ENCODE assay signal across 7 cellular contexts in the genomic region with DNA sequence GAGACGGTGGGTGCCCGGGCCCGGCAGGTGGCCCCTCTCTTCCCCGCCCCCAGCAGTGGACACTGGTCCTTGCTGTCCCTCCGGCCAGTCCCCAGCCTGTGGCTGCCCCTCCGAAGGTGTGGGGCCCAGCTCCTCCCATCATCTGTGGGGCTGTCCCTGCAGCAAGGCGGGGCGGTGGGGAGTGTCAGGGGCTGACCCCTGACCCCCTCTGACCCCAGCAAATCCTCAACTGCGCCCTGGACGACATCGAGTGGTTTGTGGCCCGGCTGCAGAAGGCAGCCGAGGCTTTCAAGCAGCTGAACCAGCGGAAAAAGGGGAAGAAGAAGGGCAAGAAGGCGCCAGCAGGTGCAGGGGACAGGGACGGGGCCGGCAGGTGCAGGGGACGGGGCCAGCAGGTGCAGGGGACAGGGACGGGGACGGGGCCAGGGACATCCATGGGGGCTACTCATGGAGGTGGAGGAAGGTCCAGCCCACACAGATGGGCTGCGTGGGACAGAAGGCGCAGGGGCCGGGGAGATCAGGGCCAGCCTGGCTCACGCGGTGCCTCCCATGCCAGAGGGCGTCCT. TPM values are rescaled to one million over a fixed set of nuclear protein-coding genes. Genes with fewer than 3 reads are reported as not detected.
DNase-seq lines count a peak whose midpoint lies in the region; ATAC-seq, FAIRE-seq and TF ChIP-seq lines count a peak whose summit lies in the region.
"Had no signal": no experiment of that assay in that cellular context is flagged by ENCODE, and none has a peak within 500 bp of the region (broad histone marks: within the 10 kb centered on the region; RNA-seq: fewer than 3 reads in every experiment).

No MANE protein-coding gene starts in this region.

- H3K4me1 ChIP-seq in GM12878 (ENCODE audit: control insufficient read depth, insufficient read depth, low read length) (peaks cover 13% of the 10 kb centered on the region), upper lobe of right lung (peaks cover 9% of the 10 kb centered on the region)

- RAD21 ChIA-PET in GM12878 (lab: Charles Lee; ENCODE audit: unreplicated experiment): interaction anchor here (0.7 to 6.3 kb wide), 8 partner anchors 15 to 281 kb away, joined by 3 to 112 read pairs (median 6); partner anchors contain the start of genes DEAF1, EPS8L2 and TMEM80

- POLR2A ChIA-PET in GM12878 (lab: Charles Lee): interaction anchor here (0.6 to 8.2 kb wide), 8 partner anchors 14 to 193 kb away, joined by 3 to 72 read pairs (median 4); partner anchors contain the start of genes DEAF1, TALDO1 and TMEM80

- H3K36me3 ChIP-seq in GM12878 (ENCODE audit: control insufficient read depth in 2 of 2, insufficient read depth in 2 of 2, low read length in 1 of 2) (no peaks in the 10 kb centered on the region), upper lobe of right lung (no peaks in the 10 kb centered on the region)

- no peaks in the 10 kb centered on the region for H3K9me3 Mint-ChIP-seq in activated naive CD8-positive, alpha-beta T cell (ENCODE audit: low read depth)
- H3K9me3 Mint-ChIP-seq in activated naive CD8-positive, alpha-beta T cell treated with anti-CD3 and anti-CD28 coated beads for 36 hours: no peaks in the 10 kb centered on the region

- TF ChIP-seq RAD21 in GM12878 (IDR thresholded peaks at IDR 0.05; ENCODE audit: insufficient read depth, low read depth, low read length): no peak

- no peak overlapping the region for H3K9ac ChIP-seq in GM12878 (ENCODE audit: control insufficient read depth, insufficient read depth, low read length)

- ATAC-seq in GM12878 (peak; percentile 2; the same call in 2 of the 3 replicates), upper lobe of right lung (peak; percentile 3)

- H3K4me3 Mint-ChIP-seq in activated naive CD8-positive, alpha-beta T cell: peak overlapping the region; percentile 57
- no peak overlapping the region for H3K4me3 Mint-ChIP-seq in activated naive CD8-positive, alpha-beta T cell treated with anti-CD3 and anti-CD28 coated beads for 36 hours

- no TSS peak for BruUV-seq in GM12878 (replicated peaks; lab: Mats Ljungman, UMichigan)

- H3K4me3 ChIP-seq in GM12878 (peak overlapping the region; percentile 57; the same call in 1 of the 2 replicates), upper lobe of right lung (no peak overlapping the region)

- H3K4me2 ChIP-seq in GM12878 (ENCODE audit: control insufficient read depth, insufficient read depth): peak overlapping the region; percentile 84

- TF ChIP-seq CTCF in GM12878 (IDR thresholded peaks at IDR 0.05 in 2 of 3, conservative IDR thresholded peaks at IDR 0.05 in 1 of 3; ENCODE audit: control insufficient read depth in 2 of 3, extremely low read depth in 1 of 3, insufficient read depth in 1 of 3, low read depth in 3 of 3, low read length in 3 of 3) (no peak), upper lobe of right lung (IDR thresholded peaks at IDR 0.05) (no peak)

- no peaks in the 10 kb centered on the region for H4K20me1 ChIP-seq in GM12878 (ENCODE audit: control insufficient read depth, insufficient read depth)

- peaks cover 11% of the 10 kb centered on the region for H3K4me1 Mint-ChIP-seq in activated naive CD8-positive, alpha-beta T cell (ENCODE audit: low read depth)
- H3K4me1 Mint-ChIP-seq in activated naive CD8-positive, alpha-beta T cell treated with anti-CD3 and anti-CD28 coated beads for 36 hours: peaks cover 13% of the 10 kb centered on the region

- TF ChIP-seq EP300 in GM12878 (IDR thresholded peaks at IDR 0.05; ENCODE audit: borderline replicate concordance in 1 of 2, control insufficient read depth in 1 of 2, low read depth in 2 of 2, low read length in 2 of 2): no peak

- H3K36me3 Mint-ChIP-seq in activated naive CD8-positive, alpha-beta T cell: no peaks in the 10 kb centered on the region
- H3K36me3 Mint-ChIP-seq in activated naive CD8-positive, alpha-beta T cell treated with anti-CD3 and anti-CD28 coated beads for 36 hours: no peaks in the 10 kb centered on the region

- TF ChIP-seq POLR2A in GM12878 (IDR thresholded peaks at IDR 0.05; ENCODE audit: low read depth, low read length): no peak

- no peak for FAIRE-seq in GM12878 (lab: Jason Lieb, UNC)

- in situ Hi-C loops in GM12878 (cut with MboI): loop anchor here (10.0 kb wide), 1 partner anchor 57 kb away; no protein-coding TSS in a partner anchor

- SMC1A ChIA-PET in GM12878 (lab: Charles Lee; ENCODE audit: uncharacterized antibody, unreplicated experiment): interaction anchor here (0.8 to 2.7 kb wide), 7 partner anchors 22 to 61 kb away, joined by 3 to 30 read pairs (median 3); partner anchors contain the start of gene TMEM80

- DNase-seq in activated naive CD8-positive, alpha-beta T cell treated with anti-CD3 and anti-CD28 coated beads for 36 hours: no peak
- DNase-seq in GM12878 (ENCODE audit: low read depth, low spot score): no peak
- no peak for DNase-seq in upper lobe of right lung
- no peak for DNase-seq in activated effector memory CD4-positive, alpha-beta T cell treated with Interleukin-2 at 50 U/mL for 16 hours
- no peak for DNase-seq in stimulated activated CD4-positive, alpha-beta T cell treated with anti-CD3 and anti-CD28 coated beads, Interleukin-4, amount 100 ng/mL, for 4 hours
- DNase-seq: midbrain had no signal

- intact Hi-C loops in GM12878 (cut with micrococcal nuclease; ENCODE audit: unreplicated experiment): loop anchor here (2.0 to 5.0 kb wide), 2 partner anchors 25 to 104 kb away; partner anchors contain the start of gene IRF7
- intact Hi-C loops in upper lobe of right lung (cut with DNase I): loop anchor here (5.0 to 10.0 kb wide), 2 partner anchors 59 to 167 kb away; no protein-coding TSS in a partner anchor

- CTCF ChIA-PET in GM12878 (lab: Yijun Ruan, JAX): interaction anchor here (0.7 to 8.6 kb wide), 7 partner anchors 26 to 203 kb away, joined by 4 to 127 read pairs (median 17); partner anchors contain the start of genes DEAF1, LMNTD2 and TMEM80

- no peaks in the 10 kb centered on the region for H3K79me2 ChIP-seq in GM12878 (ENCODE audit: control insufficient read depth, insufficient read depth, low read length)

- H3K27me3 Mint-ChIP-seq in activated naive CD8-positive, alpha-beta T cell: peaks cover 7% of the 10 kb centered on the region
- peaks cover 29% of the 10 kb centered on the region for H3K27me3 Mint-ChIP-seq in activated naive CD8-positive, alpha-beta T cell treated with anti-CD3 and anti-CD28 coated beads for 36 hours

- H3K27me3 ChIP-seq in GM12878 (replicated peaks in 1 of 2; ENCODE audit: control insufficient read depth in 2 of 2, insufficient read depth in 2 of 2, low read length in 1 of 2): 0 out of 4 replicates have a peak, but pooled peaks cover 0 to 3% of the 10 kb centered on the region in 2 experiments
- H3K27me3 ChIP-seq in upper lobe of right lung: peaks cover 34% of the 10 kb centered on the region

- no peak overlapping the region for H2AFZ ChIP-seq in GM12878 (ENCODE audit: control insufficient read depth, low read depth, low read length)

- H3K27ac Mint-ChIP-seq in activated naive CD8-positive, alpha-beta T cell: no peak overlapping the region
- H3K27ac Mint-ChIP-seq in activated naive CD8-positive, alpha-beta T cell treated with anti-CD3 and anti-CD28 coated beads for 36 hours: no peak overlapping the region

- no peaks in the 10 kb centered on the region for H3K9me3 ChIP-seq in GM12878 (replicated peaks; ENCODE audit: control insufficient read depth, insufficient read depth, low read length)
- H3K9me3 ChIP-seq in upper lobe of right lung: no peaks in the 10 kb centered on the region

- H3K27ac ChIP-seq in GM12878 (ENCODE audit: control insufficient read depth, insufficient read depth) (no peak overlapping the region), upper lobe of right lung (no peak overlapping the region)

- 5% methylated on average over 17 of the region's 26 CpGs for WGBS in GM12878 (ENCODE audit: insufficient coverage, insufficient replicate concordance, low lambda C conversion rate, missing lambda C conversion rate)

RNA-seq across cellular contexts. Expression of gene EPS8L2, which starts 15.4 kb away (rescaled TPM):
- total RNA-seq in activated naive CD8-positive, alpha-beta T cell treated with anti-CD3 and anti-CD28 coated beads for 36 hours: 10 to 100 TPM; 13.3 to 15.9 TPM
- total RNA-seq in GM12878 (2013; cell fraction: nucleolus; rRNA removed): 4.4 and 8.1 TPM in 2 replicates
- total RNA-seq in GM12878 (2014; rRNA removed): 11.5 and 12.5 TPM in 2 replicates
- 3.1 and 5.1 TPM in 2 replicates for total RNA-seq in GM12878 (2014; rRNA removed; fragmentation: Illumina TruSeq; extraction: Trizol)
- total RNA-seq in GM12878 (2021): 10.8 and 13.4 TPM in 2 replicates
- polyA plus RNA-seq in GM12878 (2011; ENCODE audit: low read depth): 4.7 TPM
- 4.4 and 7.7 TPM in 2 replicates for polyA plus RNA-seq in GM12878 (2011; rRNA removed)
- polyA plus RNA-seq in GM12878 (2011; cell fraction: cytosol; rRNA removed): 7.5 and 14.4 TPM in 2 replicates
- 44.2 and 44.3 TPM in 2 replicates for polyA plus RNA-seq in GM12878 (2011; cell fraction: nucleus; rRNA removed)
- 22.8 and 23.5 TPM in 2 replicates for polyA plus RNA-seq in GM12878 (2012)
- 2.9 and 4.0 TPM in 2 replicates for polyA plus RNA-seq in GM12878 (2014; fragmentation: Illumina TruSeq; extraction: Trizol)
- 1 to 10 TPM in 1 of 2 experiments, under 1 TPM in 1; 0.76 to 2.9 TPM for polyA plus RNA-seq in GM12878 (2014; fragmentation: Nextera tagmentation; extraction: Ambion mirVana)
- 11.8 and 15.3 TPM in 2 replicates for polyA plus RNA-seq in GM12878 (2014; rRNA removed)
- polyA plus RNA-seq in GM12878 (2016; fragmentation: Nextera tagmentation; extraction: Ambion mirVana): 10 to 100 TPM; 13.9 to 20.0 TPM
- 3.7 and 4.7 TPM in 2 replicates for polyA minus RNA-seq in GM12878 (2011; rRNA and poly(A)+ RNA removed)
- polyA minus RNA-seq in GM12878 (2011; cell fraction: cytosol; rRNA and poly(A)+ RNA removed): 4.4 and 4.8 TPM in 2 replicates
- polyA minus RNA-seq in GM12878 (2011; cell fraction: nucleus; rRNA and poly(A)+ RNA removed): 5.4 and 5.7 TPM in 2 replicates
- total RNA-seq in upper lobe of right lung: 155 TPM

RNA-seq across cellular contexts. Expression of gene TMEM80, which starts 25.8 kb away (rescaled TPM):
- 1 to 10 TPM; 7.6 to 9.2 TPM for total RNA-seq in activated naive CD8-positive, alpha-beta T cell treated with anti-CD3 and anti-CD28 coated beads for 36 hours
- total RNA-seq in GM12878 (2013; cell fraction: nucleolus; rRNA removed): 27.5 and 32.1 TPM in 2 replicates
- 21.9 and 22.1 TPM in 2 replicates for total RNA-seq in GM12878 (2014; rRNA removed)
- 11.6 and 11.9 TPM in 2 replicates for total RNA-seq in GM12878 (2014; rRNA removed; fragmentation: Illumina TruSeq; extraction: Trizol)
- total RNA-seq in GM12878 (2021): 16.5 and 19.5 TPM in 2 replicates
- polyA plus RNA-seq in GM12878 (2011; ENCODE audit: low read depth): 7.6 TPM
- polyA plus RNA-seq in GM12878 (2011; rRNA removed): 30.7 and 36.6 TPM in 2 replicates
- polyA plus RNA-seq in GM12878 (2011; cell fraction: cytosol; rRNA removed): 28.5 and 37.1 TPM in 2 replicates
- 45.3 and 46.0 TPM in 2 replicates for polyA plus RNA-seq in GM12878 (2011; cell fraction: nucleus; rRNA removed)
- polyA plus RNA-seq in GM12878 (2012): 18.6 and 20.7 TPM in 2 replicates
- 8.0 and 14.9 TPM in 2 replicates for polyA plus RNA-seq in GM12878 (2014; fragmentation: Illumina TruSeq; extraction: Trizol)
- 1 to 10 TPM; 6.7 to 8.8 TPM for polyA plus RNA-seq in GM12878 (2014; fragmentation: Nextera tagmentation; extraction: Ambion mirVana)
- polyA plus RNA-seq in GM12878 (2014; rRNA removed): 28.3 and 29.8 TPM in 2 replicates
- polyA plus RNA-seq in GM12878 (2016; fragmentation: Nextera tagmentation; extraction: Ambion mirVana): 10 to 100 TPM; 28.4 to 30.9 TPM
- polyA minus RNA-seq in GM12878 (2011; rRNA and poly(A)+ RNA removed): 6.9 and 10.7 TPM in 2 replicates
- polyA minus RNA-seq in GM12878 (2011; cell fraction: cytosol; rRNA and poly(A)+ RNA removed): 3.2 and 4.0 TPM in 2 replicates
- polyA minus RNA-seq in GM12878 (2011; cell fraction: nucleus; rRNA and poly(A)+ RNA removed): 6.6 and 13.6 TPM in 2 replicates
- total RNA-seq in upper lobe of right lung: 33.2 TPM

RNA-seq across cellular contexts. Expression of gene TALDO1, which starts 25.8 kb away (rescaled TPM):
- total RNA-seq in activated naive CD8-positive, alpha-beta T cell treated with anti-CD3 and anti-CD28 coated beads for 36 hours: 100 to 1,000 TPM; 231 to 243 TPM
- 34.6 and 35.6 TPM in 2 replicates for total RNA-seq in GM12878 (2013; cell fraction: nucleolus; rRNA removed)
- 168 and 176 TPM in 2 replicates for total RNA-seq in GM12878 (2014; rRNA removed)
- total RNA-seq in GM12878 (2014; rRNA removed; fragmentation: Illumina TruSeq; extraction: Trizol): 139 and 148 TPM in 2 replicates
- total RNA-seq in GM12878 (2021): 226 and 227 TPM in 2 replicates
- polyA plus RNA-seq in GM12878 (2011; ENCODE audit: low read depth): 120 TPM
- polyA plus RNA-seq in GM12878 (2011; rRNA removed): 88.2 and 152 TPM in 2 replicates
- 193 and 210 TPM in 2 replicates for polyA plus RNA-seq in GM12878 (2011; cell fraction: cytosol; rRNA removed)
- 130 and 164 TPM in 2 replicates for polyA plus RNA-seq in GM12878 (2011; cell fraction: nucleus; rRNA removed)
- 116 and 122 TPM in 2 replicates for polyA plus RNA-seq in GM12878 (2012)
- polyA plus RNA-seq in GM12878 (2014; fragmentation: Illumina TruSeq; extraction: Trizol): 70.6 and 146 TPM in 2 replicates
- 100 to 1,000 TPM; 121 to 189 TPM for polyA plus RNA-seq in GM12878 (2014; fragmentation: Nextera tagmentation; extraction: Ambion mirVana)
- 227 and 242 TPM in 2 replicates for polyA plus RNA-seq in GM12878 (2014; rRNA removed)
- polyA plus RNA-seq in GM12878 (2016; fragmentation: Nextera tagmentation; extraction: Ambion mirVana): 100 to 1,000 TPM; 293 to 302 TPM
- 51.3 and 80.4 TPM in 2 replicates for polyA minus RNA-seq in GM12878 (2011; rRNA and poly(A)+ RNA removed)
- polyA minus RNA-seq in GM12878 (2011; cell fraction: cytosol; rRNA and poly(A)+ RNA removed): 49.3 and 52.0 TPM in 2 replicates
- polyA minus RNA-seq in GM12878 (2011; cell fraction: nucleus; rRNA and poly(A)+ RNA removed): 13.9 and 22.8 TPM in 2 replicates
- total RNA-seq in upper lobe of right lung: 196 TPM

RNA-seq across cellular contexts. Expression of gene DEAF1, which starts 26.4 kb away (rescaled TPM):
- total RNA-seq in activated naive CD8-positive, alpha-beta T cell treated with anti-CD3 and anti-CD28 coated beads for 36 hours: 10 to 100 TPM; 46.1 to 49.7 TPM
- total RNA-seq in GM12878 (2013; cell fraction: nucleolus; rRNA removed): 64.8 and 65.6 TPM in 2 replicates
- total RNA-seq in GM12878 (2014; rRNA removed) (47.6 and 48.6 TPM in 2 replicates), GM12878 (2014; rRNA removed; fragmentation: Illumina TruSeq; extraction: Trizol) (21.2 and 23.0 TPM in 2 replicates), GM12878 (2021) (51.3 and 57.1 TPM in 2 replicates), upper lobe of right lung (27.1 TPM)
- 7.2 TPM for polyA plus RNA-seq in GM12878 (2011; ENCODE audit: low read depth)
- polyA plus RNA-seq in GM12878 (2011; rRNA removed) (10.2 and 21.6 TPM in 2 replicates), GM12878 (2014; fragmentation: Illumina TruSeq; extraction: Trizol) (4.4 and 17.1 TPM in 2 replicates), GM12878 (2014; fragmentation: Nextera tagmentation; extraction: Ambion mirVana) (1 to 10 TPM in 1 of 2 experiments, under 1 TPM in 1; 0.68 to 5.5 TPM), GM12878 (2014; rRNA removed) (43.7 and 51.5 TPM in 2 replicates), GM12878 (2016; fragmentation: Nextera tagmentation; extraction: Ambion mirVana) (10 to 100 TPM; 28.8 to 41.0 TPM)
- polyA plus RNA-seq in GM12878 (2011; cell fraction: cytosol; rRNA removed): 37.2 and 47.3 TPM in 2 replicates
- 31.1 and 35.9 TPM in 2 replicates for polyA plus RNA-seq in GM12878 (2011; cell fraction: nucleus; rRNA removed)
- 23.4 and 29.5 TPM in 2 replicates for polyA plus RNA-seq in GM12878 (2012)
- 18.2 and 35.1 TPM in 2 replicates for polyA minus RNA-seq in GM12878 (2011; rRNA and poly(A)+ RNA removed)
- 21.3 and 22.6 TPM in 2 replicates for polyA minus RNA-seq in GM12878 (2011; cell fraction: cytosol; rRNA and poly(A)+ RNA removed)
- polyA minus RNA-seq in GM12878 (2011; cell fraction: nucleus; rRNA and poly(A)+ RNA removed): 10.5 and 23.0 TPM in 2 replicates

RNA-seq across cellular contexts. Expression of gene GATD1, which starts 55.9 kb away (rescaled TPM):
- total RNA-seq in activated naive CD8-positive, alpha-beta T cell treated with anti-CD3 and anti-CD28 coated beads for 36 hours: 10 to 100 TPM; 47.7 to 51.9 TPM
- total RNA-seq in GM12878 (2013; cell fraction: nucleolus; rRNA removed): 169 and 199 TPM in 2 replicates
- total RNA-seq in GM12878 (2014; rRNA removed): 19.0 and 28.2 TPM in 2 replicates
- 16.3 and 20.3 TPM in 2 replicates for total RNA-seq in GM12878 (2014; rRNA removed; fragmentation: Illumina TruSeq; extraction: Trizol)
- 59.7 and 62.3 TPM in 2 replicates for total RNA-seq in GM12878 (2021)
- polyA plus RNA-seq in GM12878 (2011; ENCODE audit: low read depth): 29.1 TPM
- polyA plus RNA-seq in GM12878 (2011; rRNA removed): 11.8 and 17.0 TPM in 2 replicates
- polyA plus RNA-seq in GM12878 (2011; cell fraction: cytosol; rRNA removed): 30.5 and 60.2 TPM in 2 replicates
- polyA plus RNA-seq in GM12878 (2011; cell fraction: nucleus; rRNA removed): 246 and 392 TPM in 2 replicates
- polyA plus RNA-seq in GM12878 (2012): 21.7 and 24.5 TPM in 2 replicates
- 4.3 and 18.5 TPM in 2 replicates for polyA plus RNA-seq in GM12878 (2014; fragmentation: Illumina TruSeq; extraction: Trizol)
- 1 to 10 TPM; 1.2 to 3.3 TPM for polyA plus RNA-seq in GM12878 (2014; fragmentation: Nextera tagmentation; extraction: Ambion mirVana)
- polyA plus RNA-seq in GM12878 (2014; rRNA removed): 85.8 and 92.6 TPM in 2 replicates
- polyA plus RNA-seq in GM12878 (2016; fragmentation: Nextera tagmentation; extraction: Ambion mirVana): 10 to 100 TPM; 24.3 to 28.0 TPM
- 8.6 and 24.9 TPM in 2 replicates for polyA minus RNA-seq in GM12878 (2011; rRNA and poly(A)+ RNA removed)
- polyA minus RNA-seq in GM12878 (2011; cell fraction: cytosol; rRNA and poly(A)+ RNA removed): 8.4 and 13.1 TPM in 2 replicates
- 23.9 and 49.5 TPM in 2 replicates for polyA minus RNA-seq in GM12878 (2011; cell fraction: nucleus; rRNA and poly(A)+ RNA removed)
- total RNA-seq in upper lobe of right lung: 62.5 TPM
